ENCODE assay signal across 20 cellular contexts in genomic region chr18:10202947-10203346, GRCh38.
"Had no signal": no experiment of that assay in that cellular context is flagged by ENCODE, and none has a peak within 500 bp of the region (broad histone marks: within the 10 kb centered on the region; RNA-seq: fewer than 3 reads in every experiment).

No MANE protein-coding gene starts in this region.

- H3K9me3 ChIP-seq: transverse colon had no signal

- H3K4me1 Mint-ChIP-seq: activated naive CD8-positive, alpha-beta T cell treated with anti-CD3 and anti-CD28 coated beads, Interleukin-2, amount 10 ng/mL, durations not matched to agents 7 days and 5 days; natural killer cell had no signal

- H3K4me1 ChIP-seq: transverse colon had no signal

- H3K27me3 ChIP-seq: brain microvascular endothelial cell, transverse colon had no signal

- H3K4me3 ChIP-seq: lung, skin epidermis, transverse colon had no signal

- H3K36me3 ChIP-seq: brain microvascular endothelial cell, transverse colon had no signal

- H3K36me3 Mint-ChIP-seq: activated naive CD8-positive, alpha-beta T cell treated with anti-CD3 and anti-CD28 coated beads, Interleukin-2, amount 10 ng/mL, durations not matched to agents 7 days and 5 days; natural killer cell had no signal

- DNase-seq: activated CD4-positive, alpha-beta T cell treated with anti-CD3 and anti-CD28 coated beads, Interleukin-2, amount 50 U/mL, for 1 hour; activated naive CD8-positive, alpha-beta T cell treated with anti-CD3 and anti-CD28 coated beads, Interleukin-2, amount 10 ng/mL, durations not matched to agents 7 days and 5 days; brain microvascular endothelial cell; cerebellar nuclear complex; effector memory CD4-positive, alpha-beta T cell; foreskin melanocyte; head of caudate nucleus; left colon; natural killer cell; right cardiac atrium; stimulated activated CD4-positive, alpha-beta T cell treated with anti-CD3 and anti-CD28 coated beads, Interleukin-4, amount 100 ng/mL, for 24 hours; stimulated activated naive CD4-positive, alpha-beta T cell treated with Interleukin-2 at 50 U/mL for 16 hours; substantia nigra; T-helper 9 cell; transverse colon had no signal

- H3K27ac ChIP-seq: brain microvascular endothelial cell, epithelial cell of prostate, skin epidermis, transverse colon had no signal

- H3K27ac Mint-ChIP-seq: activated naive CD8-positive, alpha-beta T cell treated with anti-CD3 and anti-CD28 coated beads, Interleukin-2, amount 10 ng/mL, durations not matched to agents 7 days and 5 days; activated T-helper 1 cell treated with anti-CD3 and anti-CD28 coated beads, Interleukin-12 subunit alpha, Interleukin-12 subunit beta, Interleukin-2, Interleukin-4 antibody, amounts not matched to agents 30 ng/mL and 10 ng/mL and 1 ng/mL, durations not matched to agents 14 hours and 24 hours and 36 hours; natural killer cell; progenitor cell of endocrine pancreas had no signal

- H3K9me3 Mint-ChIP-seq: activated naive CD8-positive, alpha-beta T cell treated with anti-CD3 and anti-CD28 coated beads, Interleukin-2, amount 10 ng/mL, durations not matched to agents 7 days and 5 days; activated T-helper 1 cell treated with anti-CD3 and anti-CD28 coated beads, Interleukin-12 subunit alpha, Interleukin-12 subunit beta, Interleukin-2, Interleukin-4 antibody, amounts not matched to agents 30 ng/mL and 10 ng/mL and 1 ng/mL, durations not matched to agents 14 hours and 24 hours and 36 hours; natural killer cell had no signal

- H3K4me3 Mint-ChIP-seq: activated naive CD8-positive, alpha-beta T cell treated with anti-CD3 and anti-CD28 coated beads, Interleukin-2, amount 10 ng/mL, durations not matched to agents 7 days and 5 days; activated T-helper 1 cell treated with anti-CD3 and anti-CD28 coated beads, Interleukin-12 subunit alpha, Interleukin-12 subunit beta, Interleukin-2, Interleukin-4 antibody, amounts not matched to agents 30 ng/mL and 10 ng/mL and 1 ng/mL, durations not matched to agents 14 hours and 24 hours and 36 hours; natural killer cell had no signal
